8 cellular contexts compared by ENCODE assay signal in genomic region chr11:1458340-1459218, GRCh38. TPM values are rescaled to one million over a fixed set of nuclear protein-coding genes. Genes with fewer than 3 reads are reported as not detected.
DNase-seq lines count a peak whose midpoint lies in the region; FAIRE-seq lines count a peak whose summit lies in the region.

No MANE protein-coding gene starts in this region.

- intact Hi-C loops in posterior vena cava (cut with DNase I), result no loop called here

- no peak for FAIRE-seq in GM19239 (lab: Jason Lieb, UNC)

- DNase-seq in COLO668 (lab: John Stamatoyannopoulos, UW; ENCODE audit: unreplicated experiment) (peak; percentile 71), NCI-H2107 (lab: John Stamatoyannopoulos, UW) (peak; percentile 76), dermis blood vessel endothelial cell (peak; percentile 42), mucosa of gallbladder (ENCODE audit: low spot score) (peak; percentile 78), posterior vena cava (ENCODE audit: low spot score) (no peak), GM19239 (ENCODE audit: insufficient read length, low spot score) (no peak)
- no peak for DNase-seq in activated CD8-positive, alpha-beta memory T cell treated with anti-CD3 and anti-CD28 coated beads, Interleukin-2, amount 50 U/mL, for 4 hours
- DNase-seq in stimulated activated CD4-positive, alpha-beta T cell treated with anti-CD3 and anti-CD28 coated beads, Interleukin-4, amount 100 ng/mL, for 1 hour, result no peak

RNA-seq across cellular contexts. Expression of gene MOB2, which starts 28.0 kb away (rescaled TPM):
- total RNA-seq in dermis blood vessel endothelial cell (44.6 and 47.0 TPM in 2 replicates), mucosa of gallbladder (73.4 TPM), posterior vena cava (10 to 100 TPM; 47.5 to 57.2 TPM)

Comparison
In these comparisons a context has a peak if more than half of its experiments do, and no peak if none do; other contexts are left out.
1. DNase-seq: peak in COLO668 (single experiment), NCI-H2107 (single experiment), dermis blood vessel endothelial cell (single experiment) and mucosa of gallbladder (single experiment); none in posterior vena cava (single experiment), GM19239 (single experiment), activated CD8-positive, alpha-beta memory T cell treated with anti-CD3 and anti-CD28 coated beads, Interleukin-2, amount 50 U/mL, for 4 hours (single experiment) and stimulated activated CD4-positive, alpha-beta T cell treated with anti-CD3 and anti-CD28 coated beads, Interleukin-4, amount 100 ng/mL, for 1 hour (single experiment).